ENCODE assay signal across 9 cellular contexts in genomic region chr6:134870677-134871498, GRCh38.
DNase-seq lines count a peak whose midpoint lies in the region; ATAC-seq, FAIRE-seq and TF ChIP-seq lines count a peak whose summit lies in the region.
"Had no signal": no experiment of that assay in that cellular context is flagged by ENCODE, and none has a peak within 500 bp of the region (broad histone marks: within the 10 kb centered on the region; RNA-seq: fewer than 3 reads in every experiment).

No MANE protein-coding gene starts in this region.

- H4K91ac ChIP-seq in H1 (replicated peaks; ENCODE audit: insufficient read length, low read length) = no peak overlapping the region

- H4K8ac ChIP-seq in H1 (ENCODE audit: extremely low read depth, insufficient read depth, low read length) = no peak overlapping the region

- TF ChIP-seq CTCF in H1 (IDR thresholded peaks at IDR 0.05; ENCODE audit: control extremely low read depth in 1 of 3, insufficient read depth in 1 of 3, low read depth in 1 of 3, low read length in 3 of 3) = no peak

- H3K9me3 ChIP-seq in H1 (ENCODE audit: insufficient read depth in 2 of 2, low read depth in 1 of 2, low read length in 1 of 2) = peaks cover 11 to 15% of the 10 kb centered on the region in 2 experiments; a peak in 3 of 4 replicates

- H3K4me2 ChIP-seq in H1 (ENCODE audit: insufficient read depth in 1 of 2, low read depth in 2 of 2, low read length in 2 of 2) = peak overlapping the region in 1 of 2 experiments; percentile 21; a peak in 2 of 4 replicates

- no peak overlapping the region for H2BK20ac ChIP-seq in H1 (ENCODE audit: low read length)

- ATAC-seq in GM18505 (IDR thresholded peaks at IDR 0.05; ENCODE audit: unreplicated experiment) = peak; percentile 78
- peak; percentile 92 for ATAC-seq in GM21717 (IDR thresholded peaks at IDR 0.05; ENCODE audit: unreplicated experiment)
- ATAC-seq in HG03520 (IDR thresholded peaks at IDR 0.05; ENCODE audit: unreplicated experiment) = peak; percentile 87

- H2BK120ac ChIP-seq in H1 (replicated peaks; ENCODE audit: low read depth, low read length) = no peak overlapping the region

- H3K4me1 ChIP-seq in H1 (replicated peaks in 1 of 4; ENCODE audit: control insufficient read depth in 3 of 4, insufficient read depth in 4 of 4, low read length in 3 of 4) = peaks cover 0 to 6% (median 3%) of the 10 kb centered on the region in 4 experiments; a peak in 2 of 7 replicates

- no peak for TF ChIP-seq RAD21 in H1 (IDR thresholded peaks at IDR 0.05 in 1 of 2, conservative IDR thresholded peaks at IDR 0.05 in 1 of 2; ENCODE audit: low read depth in 2 of 2, low read length in 2 of 2)

- H2BK12ac ChIP-seq in H1 (ENCODE audit: low read depth, low read length) = no peak overlapping the region

- no peak for FAIRE-seq in H1 (lab: Jason Lieb, UNC)

- no peaks in the 10 kb centered on the region for H3K36me3 ChIP-seq in H1 (ENCODE audit: control insufficient read depth in 2 of 4, insufficient read depth in 4 of 4, low read length in 3 of 4)

- no peak overlapping the region for H2BK5ac ChIP-seq in H1 (ENCODE audit: low read depth, low read length)

- no peaks in the 10 kb centered on the region for H3K27me3 ChIP-seq in H1 (replicated peaks in 1 of 4; ENCODE audit: control insufficient read depth in 3 of 4, extremely low read depth in 1 of 4, insufficient read depth in 3 of 4, low read length in 3 of 4)

- no peak overlapping the region for H3K9ac ChIP-seq in H1 (replicated peaks in 1 of 4; ENCODE audit: extremely low read depth in 1 of 4, low read depth in 3 of 4, low read length in 3 of 4)

- H3K23ac ChIP-seq in H1 (ENCODE audit: insufficient read length) = no peak overlapping the region

- H3K79me2 ChIP-seq in H1 (ENCODE audit: control insufficient read depth in 1 of 2, insufficient read depth in 2 of 2, low read length in 2 of 2) = no peaks in the 10 kb centered on the region

- POLR2A ChIA-PET in H1 (lab: Charles Lee; ENCODE audit: partially characterized antibody) = no interaction called here

- TF ChIP-seq POLR2A in GM18505 (IDR thresholded peaks at IDR 0.05; ENCODE audit: borderline replicate concordance, extremely low read depth, insufficient read depth, insufficient read length) = no peak
- no peak for TF ChIP-seq POLR2A in H1 (IDR thresholded peaks at IDR 0.05; ENCODE audit: control extremely low read depth in 1 of 2, low read depth in 2 of 2, low read length in 2 of 2)

- no peak overlapping the region for H3K56ac ChIP-seq in H1 (replicated peaks; ENCODE audit: insufficient read length, low read depth, low read length)

- TF ChIP-seq EP300 in H1 (IDR thresholded peaks at IDR 0.05; ENCODE audit: borderline replicate concordance in 1 of 2, low read depth in 2 of 2, low read length in 2 of 2) = no peak

- no peak overlapping the region for H2AK5ac ChIP-seq in H1 (ENCODE audit: low read depth, low read length)

- WGBS in H1 (ENCODE audit: extremely low coverage in 1 of 2, insufficient coverage in 1 of 2, insufficient read length in 1 of 2, insufficient replicate concordance in 2 of 2, low coverage in 1 of 2, low lambda C conversion rate in 2 of 2, missing lambda C conversion rate in 1 of 2), 2 experiments = 74% methylated on average over 9 of the region's 9 CpGs; no CpG with 5 or more reads in 1 of the 2 experiments

- H3K4me3 ChIP-seq in H1 (ENCODE audit: extremely low read depth in 1 of 4, insufficient read depth in 2 of 4, low read depth in 3 of 4, low read length in 4 of 4) = no peak overlapping the region
- H3K4me3 ChIP-seq: coronary artery had no signal

- H4K5ac ChIP-seq in H1 (ENCODE audit: insufficient read length, low read depth, low read length) = no peak overlapping the region

- no peaks in the 10 kb centered on the region for H4K20me1 ChIP-seq in H1 (replicated peaks in 1 of 2; ENCODE audit: control insufficient read depth in 1 of 2, insufficient read depth in 2 of 2, low read length in 2 of 2)

- no peak overlapping the region for H3K14ac ChIP-seq in H1 (ENCODE audit: insufficient read length)

- peak overlapping the region; percentile 66 for H3K4ac ChIP-seq in H1 (replicated peaks; ENCODE audit: insufficient read length, low read depth, low read length)

- H3K23me2 ChIP-seq in H1 (ENCODE audit: low read depth, low read length) = peaks cover 2% of the 10 kb centered on the region; the same call in 1 of the 2 replicates

- H2BK15ac ChIP-seq in H1 (ENCODE audit: low read length) = no peak overlapping the region

- peak overlapping the region; percentile 13; the same call in 1 of the 2 replicates for H2AFZ ChIP-seq in H1 (ENCODE audit: low read length)

- no peaks in the 10 kb centered on the region for H3K79me1 ChIP-seq in H1 (ENCODE audit: low read depth, low read length)

- H3K18ac ChIP-seq in H1 (ENCODE audit: extremely low read depth, low read length) = no peak overlapping the region

- DNase-seq in H1 (ENCODE audit: low read depth in 1 of 2, low spot score in 2 of 2) (no peak), T1000 (lab: John Stamatoyannopoulos, UW) (no peak)
- no peak for DNase-seq in activated T-cell treated with anti-CD3 and anti-CD28 coated beads, Interleukin-2, amount 50 U/mL, for 1 hour
- DNase-seq in activated CD4-positive, alpha-beta T cell treated with anti-CD3 and anti-CD28 coated beads for 48 hours = no peak
- no peak for DNase-seq in stimulated activated CD4-positive, alpha-beta T cell treated with anti-CD3 and anti-CD28 coated beads, Interleukin-2, amount 100 ng/mL, for 24 hours

- H3K27ac ChIP-seq in H1 (ENCODE audit: low read depth, low read length) = no peak overlapping the region
- H3K27ac ChIP-seq: coronary artery had no signal

- CTCF ChIA-PET in H1 (lab: Charles Lee; ENCODE audit: partially characterized antibody) = interaction anchor here (0.6 to 3.3 kb wide), 7 partner anchors 10 to 898 kb away, joined by 3 to 21 read pairs (median 4); no protein-coding TSS in a partner anchor

TF ChIP-seq in H1, 55 proteins besides CTCF, POLR2A, EP300 and RAD21:
- no peak for TF ChIP-seq ATF2 (IDR thresholded peaks at IDR 0.05; ENCODE audit: low read length)
- TF ChIP-seq KDM4A (IDR thresholded peaks at IDR 0.05; ENCODE audit: low read depth, low read length, severe bottlenecking) = no peak
- TF ChIP-seq CHD1 (IDR thresholded peaks at IDR 0.05; ENCODE audit: low read depth, low read length) = no peak
- no peak for TF ChIP-seq CHD2 (IDR thresholded peaks at IDR 0.05; ENCODE audit: low read length)
- no peak for TF ChIP-seq USF2 (IDR thresholded peaks at IDR 0.05; ENCODE audit: low read length)
- no peak for TF ChIP-seq MAFK (IDR thresholded peaks at IDR 0.05; ENCODE audit: low read depth, low read length)
- TF ChIP-seq NANOG (IDR thresholded peaks at IDR 0.05; ENCODE audit: insufficient read depth, low read depth, low read length, poor library complexity, severe bottlenecking) = no peak
